In genomic region chr3:38264779-38265178, GRCh38 we compare ENCODE assay signal across 21 cellular contexts. TPM values are rescaled to one million over a fixed set of nuclear protein-coding genes. Genes with fewer than 3 reads are reported as not detected.
A peak's percentile ranks its signal among the peaks of the same experiment; 100 is the strongest.
DNase-seq lines count a peak whose midpoint lies in the region; ATAC-seq, FAIRE-seq and TF ChIP-seq lines count a peak whose summit lies in the region.
"Had no signal": no experiment of that assay in that cellular context is flagged by ENCODE, and none has a peak within 500 bp of the region (broad histone marks: within the 10 kb centered on the region; RNA-seq: fewer than 3 reads in every experiment).

No MANE protein-coding gene starts in this region.

- H3K27me3 Mint-ChIP-seq in WTC11 (ENCODE audit: low read depth), result no peaks in the 10 kb centered on the region

- H3K4me1 ChIP-seq in right atrium auricular region, result peaks cover 0 to 12% of the 10 kb centered on the region in 2 donors
- peaks cover 28 to 29% of the 10 kb centered on the region in 2 donors for H3K4me1 ChIP-seq in kidney (ENCODE audit: control insufficient read depth in 1 of 2, insufficient read depth in 1 of 2, low read depth in 1 of 2, low read length in 2 of 2)
- no peaks in the 10 kb centered on the region for H3K4me1 ChIP-seq in vagina

- no peak for TF ChIP-seq POLR2A in vagina (IDR thresholded peaks at IDR 0.05)

- no peak overlapping the region for H3K9ac ChIP-seq in kidney (ENCODE audit: low read length in 2 of 2)
- H3K9ac ChIP-seq: KMS-11 had no signal

- ATAC-seq in Right ventricle myocardium inferior (peak; percentile 55), WTC11 (no peak), HG03025 (IDR thresholded peaks at IDR 0.05; ENCODE audit: low FRiP score, unreplicated experiment) (no peak)

- H3K4me1 Mint-ChIP-seq in WTC11, result peaks cover 27% of the 10 kb centered on the region

- peak overlapping the region; percentile 10; the same call in 1 of the 2 replicates for H3K27ac Mint-ChIP-seq in WTC11

- H3K27me3 ChIP-seq in right atrium auricular region (no peaks in the 10 kb centered on the region), vagina (no peaks in the 10 kb centered on the region)

- TF ChIP-seq CTCF in right atrium auricular region (IDR thresholded peaks at IDR 0.05) (no peak), WTC11 (IDR thresholded peaks at IDR 0.05) (no peak), kidney (IDR thresholded peaks at IDR 0.05; ENCODE audit: borderline replicate concordance, extremely low read depth, insufficient read depth) (no peak), vagina (IDR thresholded peaks at IDR 0.05) (no peak)

- intact Hi-C loops in Right ventricle myocardium inferior (cut with DNase I), result no loop called here
- intact Hi-C loops in kidney (cut with DNase I), result no loop called here
- intact Hi-C loops in vagina (cut with DNase I), result no loop called here

- FAIRE-seq in kidney (lab: Jason Lieb, UNC), result no peak
- FAIRE-seq: GM19239 had no signal

- H3K4me3 ChIP-seq in right atrium auricular region, result no peak overlapping the region
- H3K4me3 ChIP-seq in kidney (ENCODE audit: low read length in 2 of 2), result no peak overlapping the region
- H3K4me3 ChIP-seq in vagina, result no peak overlapping the region
- H3K4me3 ChIP-seq: PC-9 had no signal

- H3K36me3 Mint-ChIP-seq in WTC11, result no peaks in the 10 kb centered on the region

- no peak overlapping the region for H3K4me3 Mint-ChIP-seq in WTC11

- CTCF ChIA-PET in WTC11 (lab: Charles Lee), result interaction anchor here (1.3 kb wide), 1 partner anchor 34 kb away, joined by 3 read pairs; no protein-coding TSS in a partner anchor

- H3K9me3 Mint-ChIP-seq in WTC11, result peaks cover 4% of the 10 kb centered on the region; the same call in 1 of the 2 replicates

- H3K27ac ChIP-seq in right atrium auricular region (no peak overlapping the region), kidney (ENCODE audit: low read depth in 2 of 2, low read length in 2 of 2) (peak overlapping the region; percentile 33), vagina (no peak overlapping the region)
- H3K27ac ChIP-seq: KMS-11, PC-9 had no signal

- POLR2A ChIA-PET in WTC11 (lab: Charles Lee), result no interaction called here

- no peaks in the 10 kb centered on the region for H3K9me3 ChIP-seq in right atrium auricular region
- peaks cover 0 to 7% of the 10 kb centered on the region in 2 donors for H3K9me3 ChIP-seq in kidney (ENCODE audit: control insufficient read depth in 1 of 2, low read length in 2 of 2)
- H3K9me3 ChIP-seq in vagina, result no peaks in the 10 kb centered on the region

- peaks cover 9% of the 10 kb centered on the region for H3K36me3 ChIP-seq in right atrium auricular region
- no peaks in the 10 kb centered on the region for H3K36me3 ChIP-seq in kidney (ENCODE audit: control insufficient read depth in 1 of 2, insufficient read depth in 2 of 2, low read length in 2 of 2)
- H3K36me3 ChIP-seq in vagina, result no peaks in the 10 kb centered on the region

- DNase-seq in Right ventricle myocardium inferior (ENCODE audit: missing footprints) (no peak), right atrium auricular region (ENCODE audit: low spot score) (no peak), WTC11 (ENCODE audit: low spot score) (no peak), kidney (no peak), vagina (ENCODE audit: extremely low spot score in 2 of 2) (no peak), DMS 273 (lab: John Stamatoyannopoulos, UW; ENCODE audit: unreplicated experiment) (no peak)
- DNase-seq: IMR-90, MM.1S, NCI-H2029, NCI-H446, NCI-H524 treated with DMSO at 0.1 percent for 48 hours, NCI-H774, PC-9, SHP77 had no signal

TF ChIP-seq in WTC11, 78 proteins besides CTCF, POLR2A, EP300 and RAD21 (continues in another document):
- TF ChIP-seq, protein P1, sequence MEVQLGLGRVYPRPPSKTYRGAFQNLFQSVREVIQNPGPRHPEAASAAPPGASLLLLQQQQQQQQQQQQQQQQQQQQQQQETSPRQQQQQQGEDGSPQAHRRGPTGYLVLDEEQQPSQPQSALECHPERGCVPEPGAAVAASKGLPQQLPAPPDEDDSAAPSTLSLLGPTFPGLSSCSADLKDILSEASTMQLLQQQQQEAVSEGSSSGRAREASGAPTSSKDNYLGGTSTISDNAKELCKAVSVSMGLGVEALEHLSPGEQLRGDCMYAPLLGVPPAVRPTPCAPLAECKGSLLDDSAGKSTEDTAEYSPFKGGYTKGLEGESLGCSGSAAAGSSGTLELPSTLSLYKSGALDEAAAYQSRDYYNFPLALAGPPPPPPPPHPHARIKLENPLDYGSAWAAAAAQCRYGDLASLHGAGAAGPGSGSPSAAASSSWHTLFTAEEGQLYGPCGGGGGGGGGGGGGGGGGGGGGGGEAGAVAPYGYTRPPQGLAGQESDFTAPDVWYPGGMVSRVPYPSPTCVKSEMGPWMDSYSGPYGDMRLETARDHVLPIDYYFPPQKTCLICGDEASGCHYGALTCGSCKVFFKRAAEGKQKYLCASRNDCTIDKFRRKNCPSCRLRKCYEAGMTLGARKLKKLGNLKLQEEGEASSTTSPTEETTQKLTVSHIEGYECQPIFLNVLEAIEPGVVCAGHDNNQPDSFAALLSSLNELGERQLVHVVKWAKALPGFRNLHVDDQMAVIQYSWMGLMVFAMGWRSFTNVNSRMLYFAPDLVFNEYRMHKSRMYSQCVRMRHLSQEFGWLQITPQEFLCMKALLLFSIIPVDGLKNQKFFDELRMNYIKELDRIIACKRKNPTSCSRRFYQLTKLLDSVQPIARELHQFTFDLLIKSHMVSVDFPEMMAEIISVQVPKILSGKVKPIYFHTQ (CRISPR knock-in tag; IDR thresholded peaks at IDR 0.05), result no peak
- TF ChIP-seq ATF6 (CRISPR knock-in tag; IDR thresholded peaks at IDR 0.05), result no peak
- TF ChIP-seq CDX4 (CRISPR knock-in tag; IDR thresholded peaks at IDR 0.05; ENCODE audit: borderline replicate concordance), result no peak
- TF ChIP-seq FOXJ3 (CRISPR knock-in tag; IDR thresholded peaks at IDR 0.05; ENCODE audit: borderline replicate concordance), result no peak
- TF ChIP-seq, protein P2, sequence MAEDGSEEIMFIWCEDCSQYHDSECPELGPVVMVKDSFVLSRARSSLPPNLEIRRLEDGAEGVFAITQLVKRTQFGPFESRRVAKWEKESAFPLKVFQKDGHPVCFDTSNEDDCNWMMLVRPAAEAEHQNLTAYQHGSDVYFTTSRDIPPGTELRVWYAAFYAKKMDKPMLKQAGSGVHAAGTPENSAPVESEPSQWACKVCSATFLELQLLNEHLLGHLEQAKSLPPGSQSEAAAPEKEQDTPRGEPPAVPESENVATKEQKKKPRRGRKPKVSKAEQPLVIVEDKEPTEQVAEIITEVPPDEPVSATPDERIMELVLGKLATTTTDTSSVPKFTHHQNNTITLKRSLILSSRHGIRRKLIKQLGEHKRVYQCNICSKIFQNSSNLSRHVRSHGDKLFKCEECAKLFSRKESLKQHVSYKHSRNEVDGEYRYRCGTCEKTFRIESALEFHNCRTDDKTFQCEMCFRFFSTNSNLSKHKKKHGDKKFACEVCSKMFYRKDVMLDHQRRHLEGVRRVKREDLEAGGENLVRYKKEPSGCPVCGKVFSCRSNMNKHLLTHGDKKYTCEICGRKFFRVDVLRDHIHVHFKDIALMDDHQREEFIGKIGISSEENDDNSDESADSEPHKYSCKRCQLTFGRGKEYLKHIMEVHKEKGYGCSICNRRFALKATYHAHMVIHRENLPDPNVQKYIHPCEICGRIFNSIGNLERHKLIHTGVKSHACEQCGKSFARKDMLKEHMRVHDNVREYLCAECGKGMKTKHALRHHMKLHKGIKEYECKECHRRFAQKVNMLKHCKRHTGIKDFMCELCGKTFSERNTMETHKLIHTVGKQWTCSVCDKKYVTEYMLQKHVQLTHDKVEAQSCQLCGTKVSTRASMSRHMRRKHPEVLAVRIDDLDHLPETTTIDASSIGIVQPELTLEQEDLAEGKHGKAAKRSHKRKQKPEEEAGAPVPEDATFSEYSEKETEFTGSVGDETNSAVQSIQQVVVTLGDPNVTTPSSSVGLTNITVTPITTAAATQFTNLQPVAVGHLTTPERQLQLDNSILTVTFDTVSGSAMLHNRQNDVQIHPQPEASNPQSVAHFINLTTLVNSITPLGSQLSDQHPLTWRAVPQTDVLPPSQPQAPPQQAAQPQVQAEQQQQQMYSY (CRISPR knock-in tag; IDR thresholded peaks at IDR 0.05), result no peak
- no peak for TF ChIP-seq TCF7 (CRISPR knock-in tag; IDR thresholded peaks at IDR 0.05; ENCODE audit: low read depth)
- no peak for TF ChIP-seq NFATC4 (CRISPR knock-in tag; IDR thresholded peaks at IDR 0.05)
- TF ChIP-seq ZBTB21 (CRISPR knock-in tag; IDR thresholded peaks at IDR 0.05; ENCODE audit: borderline replicate concordance), result no peak

RNA-seq across cellular contexts. Expression of gene SLC22A13, which starts 0.8 kb away (rescaled TPM):
- total RNA-seq in Right ventricle myocardium inferior (not detected), right atrium auricular region (not detected), WTC11 (2021) (0.16 to 0.42 TPM (median 0.30 TPM) in 3 replicates), kidney (0.16 TPM), vagina (not detected)
- polyA plus RNA-seq in kidney (ENCODE audit: insufficient read depth, low read depth, low replicate concordance), result 9.9 TPM
- total RNA-seq: A172, RPMI7951 had no signal

RNA-seq across cellular contexts. Expression of gene SLC22A14, which starts 17.3 kb away (rescaled TPM):
- not detected for total RNA-seq in Right ventricle myocardium inferior
- not detected for total RNA-seq in right atrium auricular region
- 0.09 TPM in 1 of 3 replicates, not detected in the others for total RNA-seq in WTC11 (2021)
- total RNA-seq in kidney, result 0.19 TPM
- polyA plus RNA-seq in kidney (ENCODE audit: insufficient read depth, low read depth, low replicate concordance), result 0.75 TPM
- total RNA-seq in vagina, result 0.49 TPM
- total RNA-seq: A172, H4, PC-9, SK-MEL-5 had no signal

Comparison
In these comparisons a context has a peak if more than half of its experiments do, and no peak if none do; other contexts are left out.
1. H3K27ac ChIP-seq: peak in kidney (2 of 2); none in right atrium auricular region (0 of 2) and vagina (single experiment).